Comparison of ENCODE assay signal across 27 cellular contexts in the genomic region with DNA sequence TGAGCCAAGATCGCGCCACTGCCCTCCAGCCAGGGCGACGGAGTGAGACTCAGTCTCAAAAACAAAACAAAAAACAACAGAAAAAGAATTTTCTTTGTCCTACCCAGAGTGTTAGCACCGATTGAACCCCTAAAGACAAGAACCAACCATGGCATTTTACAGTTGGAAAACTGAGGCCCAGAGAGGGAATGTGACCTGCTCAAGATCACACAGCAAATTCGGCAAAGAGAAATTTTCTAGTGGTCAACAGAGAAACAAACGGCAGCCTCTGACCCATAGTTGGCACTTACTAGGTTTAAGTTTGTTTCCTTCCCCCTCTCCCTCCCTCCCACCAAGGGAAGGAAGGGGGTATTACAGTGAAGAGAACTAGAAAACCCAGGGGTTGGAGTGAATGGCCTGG. TPM values are rescaled to one million over a fixed set of nuclear protein-coding genes. Genes with fewer than 3 reads are reported as not detected.
DNase-seq lines count a peak whose midpoint lies in the region; ATAC-seq, FAIRE-seq and TF ChIP-seq lines count a peak whose summit lies in the region.
"Had no signal": no experiment of that assay in that cellular context is flagged by ENCODE, and none has a peak within 500 bp of the region (broad histone marks: within the 10 kb centered on the region; RNA-seq: fewer than 3 reads in every experiment).

No MANE protein-coding gene starts in this region.

- TF ChIP-seq POLR2A in HepG2 (IDR thresholded peaks at IDR 0.05; ENCODE audit: insufficient read depth in 1 of 2, low read depth in 2 of 2, low read length in 2 of 2), result no peak
- no peak for TF ChIP-seq POLR2A in right lobe of liver (IDR thresholded peaks at IDR 0.05)
- no peak for TF ChIP-seq POLR2A in K562 (conservative IDR thresholded peaks at IDR 0.05)

- BruUV-seq in HepG2 (replicated peaks; lab: Mats Ljungman, UMichigan), result no TSS peak
- BruUV-seq in K562 (replicated peaks; lab: Mats Ljungman, UMichigan), result no TSS peak

- DNase-seq in HepG2 (ENCODE audit: low spot score) (no peak), right lobe of liver (no peak), K562 (ENCODE audit: extremely low read depth in 1 of 4, low spot score in 3 of 4) (no peak), NCI-H526 treated with DMSO at 0.1 percent for 48 hours (lab: John Stamatoyannopoulos, UW) (no peak)
- no peak for DNase-seq in activated naive CD4-positive, alpha-beta T cell treated with Interleukin-2 at 50 U/mL for 16 hours
- DNase-seq: ACHN; BE2C; C1 segment of cervical spinal cord; CD4-positive, alpha-beta memory T cell; CD4-positive, CD25-positive, alpha-beta regulatory T cell; CD8-positive, alpha-beta memory T cell; COR-L47; DMS 273 treated with DMSO at 0.1 percent for 48 hours; DMS153; DMS53; DMS79; DND-41; EL; GDM1 had no signal

- 57% methylated on average over 7 of the region's 7 CpGs for WGBS in HepG2 (ENCODE audit: low lambda C conversion rate)
- 79% methylated on average over 7 of the region's 7 CpGs for WGBS in right lobe of liver (ENCODE audit: insufficient coverage, low coverage, low lambda C conversion rate, missing lambda C conversion rate)
- 11% methylated on average over 7 of the region's 7 CpGs for WGBS in K562 (ENCODE audit: insufficient coverage, low coverage, missing lambda C conversion rate)

- H3K36me3 ChIP-seq in HepG2 (replicated peaks in 1 of 2; ENCODE audit: control insufficient read depth in 1 of 2, insufficient read depth in 2 of 2, low read length in 2 of 2), result no peaks in the 10 kb centered on the region
- H3K36me3 ChIP-seq in right lobe of liver, result no peaks in the 10 kb centered on the region
- H3K36me3 ChIP-seq in K562 (ENCODE audit: control insufficient read depth, insufficient read depth, low read length), result no peaks in the 10 kb centered on the region
- H3K36me3 ChIP-seq: BE2C had no signal

- TF ChIP-seq EP300 in HepG2 (IDR thresholded peaks at IDR 0.05; ENCODE audit: low read depth in 2 of 2, low read length in 2 of 2), result no peak
- no peak for TF ChIP-seq EP300 in HepG2 (CRISPR knock-in tag; IDR thresholded peaks at IDR 0.05; ENCODE audit: borderline replicate concordance)
- TF ChIP-seq EP300 in K562 (IDR thresholded peaks at IDR 0.05; ENCODE audit: low read length), result no peak

- in situ Hi-C loops in HepG2 (cut with HindIII; ENCODE audit: extremely low pct_ligation_motif_present, low pct_unique_long_range_greater_than_20kb), result no loop called here
- in situ Hi-C loops in K562 (cut with MboI), result no loop called here

- no peak overlapping the region for H3K4me3 ChIP-seq in HepG2 (replicated peaks in 1 of 3; ENCODE audit: insufficient read depth in 1 of 3, low read depth in 2 of 3, low read length in 3 of 3)
- no peak overlapping the region for H3K4me3 ChIP-seq in right lobe of liver
- H3K4me3 ChIP-seq in K562, result no peak overlapping the region
- H3K4me3 ChIP-seq: BLaER1, GM12878 had no signal

- H3K79me2 ChIP-seq in HepG2 (ENCODE audit: insufficient read depth, low read length) (no peaks in the 10 kb centered on the region), K562 (ENCODE audit: control insufficient read depth, insufficient read depth, low read length) (no peaks in the 10 kb centered on the region)

- TF ChIP-seq RAD21 in HepG2 (CRISPR knock-in tag; IDR thresholded peaks at IDR 0.05) (no peak), K562 (CRISPR knock-in tag; conservative IDR thresholded peaks at IDR 0.05 in 1 of 2, IDR thresholded peaks at IDR 0.05 in 1 of 2) (no peak)

- no peaks in the 10 kb centered on the region for H3K9me1 ChIP-seq in K562 (ENCODE audit: control insufficient read depth, insufficient read depth, low read length)

- H4K20me1 ChIP-seq in HepG2 (ENCODE audit: insufficient read depth, low read length) (0 out of 2 replicates have a peak, but pooled peaks cover 2% of the 10 kb centered on the region), K562 (replicated peaks; ENCODE audit: control insufficient read depth, insufficient read depth, low read length) (peaks cover 3% of the 10 kb centered on the region; the same call in 1 of the 2 replicates)
- H4K20me1 ChIP-seq: BLaER1 had no signal

- H3K4me2 ChIP-seq in HepG2 (ENCODE audit: low read depth, low read length) (no peak overlapping the region), K562 (ENCODE audit: insufficient read depth, low read length) (no peak overlapping the region)
- H3K4me2 ChIP-seq: BLaER1 had no signal

- FAIRE-seq in HepG2 (lab: Jason Lieb, UNC), result no peak
- FAIRE-seq in K562 (lab: Jason Lieb, UNC), result no peak
- FAIRE-seq: GM12878, GM12892, GM18507 had no signal

- no peaks in the 10 kb centered on the region for H3K9me3 ChIP-seq in HepG2 (ENCODE audit: low read length)
- no peaks in the 10 kb centered on the region for H3K9me3 ChIP-seq in right lobe of liver
- no peaks in the 10 kb centered on the region for H3K9me3 ChIP-seq in K562 (replicated peaks; ENCODE audit: control insufficient read depth, insufficient read depth, low read depth, low read length)
- H3K9me3 ChIP-seq: BE2C, BLaER1 had no signal

- POLR2A ChIA-PET in HepG2 (lab: Yijun Ruan, JAX) (no interaction called here), K562 (lab: Yijun Ruan, JAX) (no interaction called here)

- ATAC-seq in HepG2 (no peak), right lobe of liver (no peak), K562 (no peak)
- ATAC-seq: GM12878 had no signal

- H3K4me1 ChIP-seq in HepG2 (ENCODE audit: insufficient read depth, low read length) (no peaks in the 10 kb centered on the region), right lobe of liver (no peaks in the 10 kb centered on the region), K562 (replicated peaks in 1 of 2; ENCODE audit: control insufficient read depth in 2 of 2, insufficient read depth in 2 of 2, low read length in 2 of 2) (no peaks in the 10 kb centered on the region)

- CTCF ChIA-PET in HepG2 (lab: Yijun Ruan, JAX; ENCODE audit: low intra/inter-chr PET ratio, low total read pairs) (no interaction called here), K562 (lab: Yijun Ruan, JAX; ENCODE audit: low intra/inter-chr PET ratio) (no interaction called here)

- intact Hi-C loops in HepG2 (cut with micrococcal nuclease; ENCODE audit: unreplicated experiment) (no loop called here), right lobe of liver (cut with DNase I) (no loop called here), K562 (cut with micrococcal nuclease) (no loop called here)

- H3K27ac ChIP-seq in HepG2 (ENCODE audit: extremely low read length, insufficient read depth, low read length) (no peak overlapping the region), right lobe of liver (no peak overlapping the region), K562 (ENCODE audit: extremely low read depth, low read depth, low read length) (no peak overlapping the region)
- H3K27ac ChIP-seq: 22Rv1, BLaER1 had no signal

- H3K9ac ChIP-seq in HepG2 (ENCODE audit: insufficient read depth, low read depth, low read length) (no peak overlapping the region), K562 (ENCODE audit: insufficient read depth in 1 of 2, low read depth in 2 of 2, low read length in 2 of 2) (no peak overlapping the region)
- H3K9ac ChIP-seq: BLaER1 had no signal

- TF ChIP-seq CTCF in HepG2 (CRISPR knock-in tag; IDR thresholded peaks at IDR 0.05) (no peak), right lobe of liver (IDR thresholded peaks at IDR 0.05) (no peak), K562 (IDR thresholded peaks at IDR 0.05 in 2 of 3, conservative IDR thresholded peaks at IDR 0.05 in 1 of 3; ENCODE audit: insufficient read depth in 2 of 3, low read depth in 1 of 3, low read length in 3 of 3) (no peak)

- peaks cover 4 to 46% of the 10 kb centered on the region in 2 experiments for H3K27me3 ChIP-seq in HepG2 (ENCODE audit: control insufficient read depth in 1 of 2, insufficient read depth in 2 of 2, low read length in 2 of 2)
- no peaks in the 10 kb centered on the region for H3K27me3 ChIP-seq in right lobe of liver
- peaks cover 22 to 47% of the 10 kb centered on the region in 2 experiments for H3K27me3 ChIP-seq in K562 (ENCODE audit: control insufficient read depth in 2 of 2, insufficient read depth in 2 of 2, low read length in 2 of 2)
- H3K27me3 ChIP-seq: BE2C, BLaER1 had no signal

- no peak overlapping the region for H2AFZ ChIP-seq in HepG2 (ENCODE audit: low read length)
- H2AFZ ChIP-seq in K562 (ENCODE audit: low read depth, low read length), result no peak overlapping the region

RNA-seq across cellular contexts. Expression of gene ACTL8, which starts 20.5 kb away (rescaled TPM):
- 0.64 and 1.0 TPM in 2 replicates for total RNA-seq in HepG2 (2016; rRNA removed; fragmentation: Illumina TruSeq; extraction: Trizol)
- total RNA-seq in HepG2 (2016; cell fraction: cytosol; rRNA removed; fragmentation: Illumina TruSeq; extraction: Trizol; ENCODE audit: low read depth), result not detected in 2 replicates
- 0.64 and 0.74 TPM in 2 replicates for total RNA-seq in HepG2 (2016; cell fraction: insoluble cytoplasmic fraction; rRNA removed; fragmentation: Illumina TruSeq; extraction: Trizol)
- total RNA-seq in HepG2 (2016; cell fraction: membrane; rRNA removed; fragmentation: Illumina TruSeq; extraction: Trizol), result 0.09 TPM in 1 of 2 replicates, not detected in the other
- total RNA-seq in HepG2 (2016; cell fraction: nucleus; rRNA removed; fragmentation: Illumina TruSeq; extraction: Trizol), result 0.22 TPM in 1 of 2 replicates, not detected in the other
- polyA plus RNA-seq in HepG2 (2011; rRNA removed), result 0.05 and 0.09 TPM in 2 replicates
- 0.03 and 0.12 TPM in 2 replicates for polyA plus RNA-seq in HepG2 (2011; cell fraction: cytosol; rRNA removed)
- polyA plus RNA-seq in HepG2 (2011; cell fraction: nucleus; rRNA removed), result not detected in 2 replicates
- polyA plus RNA-seq in HepG2 (2012), result 0.21 TPM in 1 of 2 replicates, not detected in the other
- not detected in 2 replicates for polyA plus RNA-seq in HepG2 (2016; cell fraction: cytosol; fragmentation: Illumina TruSeq; extraction: Trizol; ENCODE audit: low read depth)
- 0.90 and 0.96 TPM in 2 replicates for polyA plus RNA-seq in HepG2 (2016; cell fraction: insoluble cytoplasmic fraction; fragmentation: Illumina TruSeq; extraction: Trizol; ENCODE audit: low read depth)
- polyA plus RNA-seq in HepG2 (2016; cell fraction: membrane; fragmentation: Illumina TruSeq; extraction: Trizol; ENCODE audit: low read depth), result not detected in 2 replicates
- not detected in 2 replicates for polyA plus RNA-seq in HepG2 (2016; cell fraction: nucleus; fragmentation: Illumina TruSeq; extraction: Trizol; ENCODE audit: insufficient read depth, low read depth)
- polyA minus RNA-seq in HepG2 (2011; rRNA and poly(A)+ RNA removed; ENCODE audit: low replicate concordance), result 0.08 and 18.1 TPM in 2 replicates
- not detected in 2 replicates for polyA minus RNA-seq in HepG2 (2011; cell fraction: cytosol; rRNA and poly(A)+ RNA removed)
- polyA minus RNA-seq in HepG2 (2011; cell fraction: nucleus; rRNA and poly(A)+ RNA removed), result not detected in 2 replicates
- not detected for total RNA-seq in right lobe of liver
- total RNA-seq in K562 (2011; cell fraction: chromatin; rRNA removed; ENCODE audit: low replicate concordance), result not detected in 2 replicates
- total RNA-seq in K562 (2011; cell fraction: nucleolus; rRNA removed), result not detected in 2 replicates
- not detected in 2 replicates for total RNA-seq in K562 (2011; cell fraction: nucleoplasm; rRNA removed)
- total RNA-seq in K562 (2014; rRNA removed), result 3.2 and 3.3 TPM in 2 replicates
- total RNA-seq in K562 (2014; rRNA removed; fragmentation: Illumina TruSeq; extraction: Trizol), result 1.1 and 1.2 TPM in 2 replicates
- 1.0 and 2.0 TPM in 2 replicates for total RNA-seq in K562 (2015; rRNA removed; fragmentation: Illumina TruSeq; extraction: Trizol)
- 2.1 and 2.7 TPM in 2 replicates for total RNA-seq in K562 (2021)
- 0.57 and 0.88 TPM in 2 replicates for polyA plus RNA-seq in K562 (2011; rRNA removed)
- 0.83 and 1.3 TPM in 2 replicates for polyA plus RNA-seq in K562 (2011; cell fraction: cytosol; rRNA removed)
- polyA plus RNA-seq in K562 (2011; cell fraction: nucleus; rRNA removed), result 0.21 and 0.24 TPM in 2 replicates
- 0.91 and 1.8 TPM in 2 replicates for polyA plus RNA-seq in K562 (2012)
- 1.6 and 3.3 TPM in 2 replicates for polyA plus RNA-seq in K562 (2014; fragmentation: Illumina TruSeq; extraction: Trizol)
- under 1 TPM; 0.30 to 0.85 TPM for polyA plus RNA-seq in K562 (2014; fragmentation: Nextera tagmentation; extraction: Ambion mirVana)
- polyA plus RNA-seq in K562 (2014; rRNA removed), result 2.5 and 3.0 TPM in 2 replicates
- 0.27 and 0.46 TPM in 2 replicates for polyA minus RNA-seq in K562 (2011; rRNA and poly(A)+ RNA removed)
- polyA minus RNA-seq in K562 (2011; cell fraction: cytosol; rRNA and poly(A)+ RNA removed), result 0.48 TPM in 1 of 2 replicates, not detected in the other
- 0.22 TPM in 1 of 2 replicates, not detected in the other for polyA minus RNA-seq in K562 (2011; cell fraction: nucleus; rRNA and poly(A)+ RNA removed)
- total RNA-seq: A172; CD4-positive, alpha-beta memory T cell; CD4-positive, CD25-positive, alpha-beta regulatory T cell; CD8-positive, alpha-beta memory T cell; GM12878 had no signal
- polyA plus RNA-seq: AG04450; CD14-positive monocyte; CD4-positive, alpha-beta memory T cell; CD4-positive, CD25-positive, alpha-beta regulatory T cell; CD8-positive, alpha-beta memory T cell had no signal

Comparison
In these comparisons a context has a peak if more than half of its experiments do, and no peak if none do; other contexts are left out.
1. Of the 241 proteins assayed by ChIP-seq in both HepG2 and K562: peak only in HepG2: none; only in K562: ZFP36; in both: none; in neither: 240.